8 cellular contexts compared by ENCODE assay signal in genomic region chr2:135709992-135710391, GRCh38.
DNase-seq lines count a peak whose midpoint lies in the region; ATAC-seq, FAIRE-seq and TF ChIP-seq lines count a peak whose summit lies in the region.

No MANE protein-coding gene starts in this region.

- H3K4me3 ChIP-seq in Loucy (ENCODE audit: low read length, poor library complexity, severe bottlenecking): no peak overlapping the region
- H3K4me3 ChIP-seq in WERI-Rb-1 (ENCODE audit: low read depth, low read length): no peak overlapping the region

- in situ Hi-C loops in T47D (cut with HindIII; ENCODE audit: low pct_unique_long_range_greater_than_20kb, low sequenced_read_pairs): no loop called here

- no peak overlapping the region for H2AFZ ChIP-seq in Loucy (ENCODE audit: low read length)

- no peaks in the 10 kb centered on the region for H3K9me2 ChIP-seq in Loucy (replicated peaks; ENCODE audit: low read depth, low read length)

- DNase-seq in AG08396 (ENCODE audit: low spot score) (peak; percentile 71), WERI-Rb-1 (peak; percentile 55), T47D (ENCODE audit: low read depth in 1 of 2, low spot score in 1 of 2) (peak; percentile 18 to 39)
- DNase-seq in stimulated activated CD4-positive, alpha-beta T cell treated with anti-CD3 and anti-CD28 coated beads, Interleukin-1b, Interleukin-23, amount 100 ng/mL, for 48 hours: peak; percentile 65

- no peaks in the 10 kb centered on the region for H3K27me3 ChIP-seq in Loucy (ENCODE audit: insufficient read depth, low read length, poor library complexity, severe bottlenecking)
- no peaks in the 10 kb centered on the region for H3K27me3 ChIP-seq in WERI-Rb-1 (ENCODE audit: insufficient read depth, low read depth, severe bottlenecking)

- ATAC-seq in GM18517 (IDR thresholded peaks at IDR 0.05; ENCODE audit: unreplicated experiment) (peak; percentile 63), HG02840 (IDR thresholded peaks at IDR 0.05; ENCODE audit: low FRiP score, unreplicated experiment) (no peak)

- H3K27ac ChIP-seq in WERI-Rb-1: no peak overlapping the region

- peak; percentile 77 for FAIRE-seq in islet of Langerhans (lab: Jason Lieb, UNC)

- no peak overlapping the region for H3K9ac ChIP-seq in Loucy (ENCODE audit: low read depth, low read length, poor library complexity, severe bottlenecking)

- H3F3A ChIP-seq in Loucy (ENCODE audit: low read depth): no peaks in the 10 kb centered on the region

- H3K79me2 ChIP-seq in Loucy (ENCODE audit: insufficient read depth, low read length): no peaks in the 10 kb centered on the region

- H3K4me1 ChIP-seq in Loucy (ENCODE audit: insufficient read depth, low read length, poor library complexity, severe bottlenecking): no peaks in the 10 kb centered on the region

- H3K9me3 ChIP-seq in Loucy (ENCODE audit: insufficient read depth, low read depth, low read length) (no peaks in the 10 kb centered on the region), WERI-Rb-1 (ENCODE audit: severe bottlenecking) (no peaks in the 10 kb centered on the region)

- H3K4me2 ChIP-seq in Loucy (ENCODE audit: low read depth, low read length, poor library complexity, severe bottlenecking): no peak overlapping the region

- H4K20me1 ChIP-seq in Loucy (ENCODE audit: insufficient read depth, low read length, poor library complexity, severe bottlenecking): no peaks in the 10 kb centered on the region

- peaks cover 11% of the 10 kb centered on the region; the same call in 1 of the 2 replicates for H3K36me3 ChIP-seq in Loucy (ENCODE audit: insufficient read depth, low read length)
- peaks cover 3% of the 10 kb centered on the region; the same call in 1 of the 2 replicates for H3K36me3 ChIP-seq in WERI-Rb-1

- TF ChIP-seq CTCF in Loucy (conservative IDR thresholded peaks at IDR 0.05; ENCODE audit: low read length) (peak; percentile 97), WERI-Rb-1 (IDR thresholded peaks at IDR 0.05; ENCODE audit: low read depth, low read length) (peak; percentile 65)
